Comparison of ENCODE assay signal across 7 cellular contexts in the genomic region with DNA sequence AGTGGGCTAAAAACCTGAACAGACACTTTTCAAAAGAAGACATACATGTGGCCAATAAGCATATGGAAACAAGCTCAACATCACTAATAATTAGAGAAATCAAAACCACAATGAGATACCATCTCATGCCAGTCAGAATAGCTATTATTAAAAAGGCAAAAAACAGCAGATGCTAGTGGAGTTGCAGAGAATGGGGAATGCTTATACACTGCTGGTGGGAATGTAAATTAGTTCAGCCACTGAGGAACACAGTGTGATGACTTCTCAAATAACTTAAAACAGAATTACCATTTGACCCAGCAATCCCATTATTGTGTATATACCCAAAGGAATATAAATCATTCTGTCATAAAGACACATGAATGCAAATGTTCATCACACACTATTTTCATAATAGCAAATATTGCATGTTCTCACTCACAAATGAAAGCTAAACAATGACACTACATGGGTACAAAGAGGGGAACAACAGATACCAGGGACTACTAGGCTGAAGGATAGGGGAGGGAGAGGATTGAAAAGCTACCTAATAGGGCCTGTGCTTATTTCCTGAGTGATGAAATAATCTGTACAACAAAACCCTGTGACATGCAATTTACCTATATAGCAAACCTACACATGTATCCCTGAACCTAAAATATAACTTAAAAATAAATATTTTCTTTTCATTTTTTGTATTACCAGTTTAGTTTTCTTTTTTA. TPM values are rescaled to one million over a fixed set of nuclear protein-coding genes. Genes with fewer than 3 reads are reported as not detected.
"Had no signal": no experiment of that assay in that cellular context is flagged by ENCODE, and none has a peak within 500 bp of the region (broad histone marks: within the 10 kb centered on the region; RNA-seq: fewer than 3 reads in every experiment).

No MANE protein-coding gene starts in this region.

RNA-seq across cellular contexts. Expression of a gene that starts 55.6 kb away (rescaled TPM):
- total RNA-seq: activated CD4-positive, alpha-beta T cell treated with anti-CD3 and anti-CD28 coated beads, Interleukin-2, amount 10 ng/mL, durations not matched to agents 24 days and 14 days; colonic mucosa; epithelial cell of proximal tubule; foreskin keratinocyte; mesenteric fat pad had no signal
- polyA plus RNA-seq: fibroblast of lung; foreskin keratinocyte; naive thymus-derived CD8-positive, alpha-beta T cell had no signal
